26 cellular contexts compared by ENCODE assay signal in the genomic region with DNA sequence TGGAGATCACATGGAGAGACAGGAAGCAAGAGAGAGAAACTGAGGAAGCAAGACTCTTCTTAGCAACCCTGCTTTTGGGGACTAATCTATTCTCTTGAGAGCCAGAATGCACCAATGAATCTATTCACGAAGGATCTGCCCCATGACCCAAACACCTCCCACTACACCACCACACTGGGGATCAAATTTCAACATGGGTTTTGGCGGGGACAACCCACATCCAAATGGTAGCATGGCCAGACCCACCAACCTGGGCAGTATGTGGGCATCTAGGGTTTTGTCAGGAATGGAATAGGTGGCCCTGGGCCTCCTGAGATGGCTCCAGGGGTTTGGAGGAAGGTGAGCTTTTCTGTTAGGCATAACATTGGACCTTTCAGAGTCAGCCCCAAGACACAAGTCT. TPM values are rescaled to one million over a fixed set of nuclear protein-coding genes. Genes with fewer than 3 reads are reported as not detected.
DNase-seq lines count a peak whose midpoint lies in the region; ATAC-seq, FAIRE-seq and TF ChIP-seq lines count a peak whose summit lies in the region.
"Had no signal": no experiment of that assay in that cellular context is flagged by ENCODE, and none has a peak within 500 bp of the region (broad histone marks: within the 10 kb centered on the region; RNA-seq: fewer than 3 reads in every experiment).

No MANE protein-coding gene starts in this region.

- no peaks in the 10 kb centered on the region for H3K9me3 Mint-ChIP-seq in natural killer cell treated with Interleukin-12 subunit alpha and Interleukin-12 subunit beta and Interleukin-15 and Interleukin-18, amount 100 ng/mL, for 72 hours
- no peaks in the 10 kb centered on the region for H3K9me3 Mint-ChIP-seq in natural killer cell
- H3K9me3 Mint-ChIP-seq in type B pancreatic cell = no peaks in the 10 kb centered on the region
- H3K9me3 Mint-ChIP-seq: CD14-positive monocyte had no signal

- FAIRE-seq in frontal cortex (lab: Jason Lieb, UNC) = no peak
- FAIRE-seq: GM12878, HepG2 had no signal

- TF ChIP-seq CTCF in natural killer cell (IDR thresholded peaks at IDR 0.05) = no peak
- no peak for TF ChIP-seq CTCF in osteoblast (IDR thresholded peaks at IDR 0.05; ENCODE audit: extremely low read depth, low read depth, low read length)
- no peak for TF ChIP-seq CTCF in type B pancreatic cell (conservative IDR thresholded peaks at IDR 0.05)

- H3K36me3 ChIP-seq in osteoblast (ENCODE audit: insufficient read depth, low read length) = no peaks in the 10 kb centered on the region
- H3K36me3 ChIP-seq: HAP-1 had no signal

- no peaks in the 10 kb centered on the region for H3K79me2 ChIP-seq in osteoblast (ENCODE audit: insufficient read depth, low read length)

- no peak overlapping the region for H3K4me2 ChIP-seq in osteoblast (ENCODE audit: insufficient read depth, low read length)
- H3K4me2 ChIP-seq: GM23338 had no signal

- no peaks in the 10 kb centered on the region for H3K27me3 ChIP-seq in osteoblast (ENCODE audit: insufficient read depth, low read length)

- no peaks in the 10 kb centered on the region for H3K9me3 ChIP-seq in osteoblast (ENCODE audit: low read depth, low read length)
- H3K9me3 ChIP-seq: HAP-1 had no signal

- DNase-seq in natural killer cell treated with Interleukin-12 subunit alpha and Interleukin-12 subunit beta and Interleukin-15 and Interleukin-18, amount 100 ng/mL, for 72 hours (ENCODE audit: low spot score) = peak; percentile 23
- no peak for DNase-seq in natural killer cell
- DNase-seq in osteoblast (ENCODE audit: insufficient read length, low spot score, missing footprints) = peak; percentile 79
- DNase-seq in type B pancreatic cell (ENCODE audit: extremely low spot score, unreplicated experiment) = no peak
- no peak for DNase-seq in stimulated activated CD4-positive, alpha-beta T cell treated with anti-CD3 and anti-CD28 coated beads, Interleukin-1b, Interleukin-23, amount 100 ng/mL, for 48 hours
- DNase-seq in frontal cortex (ENCODE audit: low spot score in 2 of 2) = no peak
- DNase-seq in NCI-H1417 treated with DMSO at 0.1 percent for 48 hours (lab: John Stamatoyannopoulos, UW) = no peak
- DNase-seq: 8988T, AML-193, DMS79 treated with DMSO at 0.1 percent for 48 hours, KBM-7, NCI-H1092 treated with DMSO at 0.1 percent for 48 hours, NCI-H146, NCI-H2029, NCI-H2227 treated with DMSO at 0.1 percent for 48 hours, NCI-H510A treated with DMSO at 0.1 percent for 48 hours, NCI-H748 treated with DMSO at 0.1 percent for 48 hours, SIG-M5 had no signal

- H3K36me3 Mint-ChIP-seq in natural killer cell treated with Interleukin-12 subunit alpha and Interleukin-12 subunit beta and Interleukin-15 and Interleukin-18, amount 100 ng/mL, for 72 hours = no peaks in the 10 kb centered on the region
- H3K36me3 Mint-ChIP-seq in natural killer cell (no peaks in the 10 kb centered on the region), type B pancreatic cell (no peaks in the 10 kb centered on the region)
- H3K36me3 Mint-ChIP-seq: CD14-positive monocyte had no signal

- no peaks in the 10 kb centered on the region for H3K4me1 Mint-ChIP-seq in natural killer cell treated with Interleukin-12 subunit alpha and Interleukin-12 subunit beta and Interleukin-15 and Interleukin-18, amount 100 ng/mL, for 72 hours (ENCODE audit: low read depth in 2 of 2)
- H3K4me1 Mint-ChIP-seq in natural killer cell (no peaks in the 10 kb centered on the region), type B pancreatic cell (ENCODE audit: unreplicated experiment) (peaks cover 20% of the 10 kb centered on the region)
- H3K4me1 Mint-ChIP-seq: CD14-positive monocyte had no signal

- H3K27ac ChIP-seq in cingulate gyrus (ENCODE audit: low read depth, low read length) (peak overlapping the region; percentile 39), osteoblast (ENCODE audit: low read depth, low read length) (no peak overlapping the region)
- H3K27ac ChIP-seq: HL-60 had no signal

- H4K20me1 ChIP-seq in osteoblast (ENCODE audit: insufficient read depth, low read length) = no peaks in the 10 kb centered on the region

- intact Hi-C loops in natural killer cell (cut with micrococcal nuclease) = no loop called here

- no peak overlapping the region for H3K27ac Mint-ChIP-seq in natural killer cell treated with Interleukin-12 subunit alpha and Interleukin-12 subunit beta and Interleukin-15 and Interleukin-18, amount 100 ng/mL, for 72 hours
- no peak overlapping the region for H3K27ac Mint-ChIP-seq in natural killer cell
- peak overlapping the region; percentile 96 for H3K27ac Mint-ChIP-seq in type B pancreatic cell
- H3K27ac Mint-ChIP-seq: GM23338 had no signal

- H2AFZ ChIP-seq in osteoblast (ENCODE audit: low read length) = no peak overlapping the region

- H3K27me3 Mint-ChIP-seq in natural killer cell treated with Interleukin-12 subunit alpha and Interleukin-12 subunit beta and Interleukin-15 and Interleukin-18, amount 100 ng/mL, for 72 hours = peaks cover 0 to 8% of the 10 kb centered on the region in 2 donors
- H3K27me3 Mint-ChIP-seq in natural killer cell (ENCODE audit: low read depth in 2 of 2) = peaks cover 6 to 8% of the 10 kb centered on the region in 2 donors
- H3K27me3 Mint-ChIP-seq in type B pancreatic cell = no peaks in the 10 kb centered on the region

- H3K4me3 Mint-ChIP-seq in natural killer cell treated with Interleukin-12 subunit alpha and Interleukin-12 subunit beta and Interleukin-15 and Interleukin-18, amount 100 ng/mL, for 72 hours = no peak overlapping the region
- H3K4me3 Mint-ChIP-seq in natural killer cell (no peak overlapping the region), type B pancreatic cell (peak overlapping the region; percentile 79)
- H3K4me3 Mint-ChIP-seq: GM23338 had no signal

- H3K4me1 ChIP-seq in osteoblast (ENCODE audit: insufficient read depth, low read length) = peaks cover 9% of the 10 kb centered on the region

- H3K4me3 ChIP-seq in osteoblast (ENCODE audit: insufficient read depth, low read length) = no peak overlapping the region
- H3K4me3 ChIP-seq: GM12878, GM23338, HAP-1 had no signal

- ATAC-seq in natural killer cell treated with Interleukin-12 subunit alpha and Interleukin-12 subunit beta and Interleukin-15 and Interleukin-18, amount 100 ng/mL, for 72 hours = peak in 1 of 2 donors; percentile 16
- no peak for ATAC-seq in natural killer cell
- ATAC-seq: GM12878, GM23338, HepG2, Panc1 had no signal

RNA-seq across cellular contexts. Expression of gene NENF, which starts 33.7 kb away (rescaled TPM):
- total RNA-seq in natural killer cell treated with Interleukin-12 subunit alpha and Interleukin-12 subunit beta and Interleukin-15 and Interleukin-18, amount 100 ng/mL, for 72 hours = 10 to 100 TPM; 18.9 to 31.8 TPM
- total RNA-seq in natural killer cell = 10 to 100 TPM in 2 of 3 donors, 1 to 10 TPM in 1; 7.2 to 14.0 (median 12.2) TPM
- 33.7 and 35.4 TPM in 2 replicates for total RNA-seq in osteoblast
- 48.9 and 53.7 TPM in 2 replicates for total RNA-seq in type B pancreatic cell (ENCODE audit: low replicate concordance)
- total RNA-seq in frontal cortex = 21.2 TPM

RNA-seq across cellular contexts. Expression of gene PACC1, which starts 51.8 kb away (rescaled TPM):
- 10 to 100 TPM; 11.8 to 26.6 TPM for total RNA-seq in natural killer cell treated with Interleukin-12 subunit alpha and Interleukin-12 subunit beta and Interleukin-15 and Interleukin-18, amount 100 ng/mL, for 72 hours
- 10 to 100 TPM in 2 of 3 donors, 1 to 10 TPM in 1; 5.0 to 14.2 (median 11.4) TPM for total RNA-seq in natural killer cell
- total RNA-seq in osteoblast = 6.5 and 7.1 TPM in 2 replicates
- 10.0 and 20.4 TPM in 2 replicates for total RNA-seq in type B pancreatic cell (ENCODE audit: low replicate concordance)
- 26.5 TPM for total RNA-seq in frontal cortex

Comparison
In these comparisons a context has a peak if more than half of its experiments do, and no peak if none do; other contexts are left out.
1. DNase-seq: peak in natural killer cell treated with Interleukin-12 subunit alpha and Interleukin-12 subunit beta and Interleukin-15 and Interleukin-18, amount 100 ng/mL, for 72 hours (single experiment) and osteoblast (single experiment); none in natural killer cell (single experiment), type B pancreatic cell (single experiment), stimulated activated CD4-positive, alpha-beta T cell treated with anti-CD3 and anti-CD28 coated beads, Interleukin-1b, Interleukin-23, amount 100 ng/mL, for 48 hours (single experiment), frontal cortex (0 of 2) and NCI-H1417 treated with DMSO at 0.1 percent for 48 hours (single experiment).